In genomic region chr1:94672934-94673333, GRCh38 we compare ENCODE assay signal across 27 cellular contexts.
DNase-seq lines count a peak whose midpoint lies in the region; ATAC-seq, FAIRE-seq and TF ChIP-seq lines count a peak whose summit lies in the region.
"Had no signal": no experiment of that assay in that cellular context is flagged by ENCODE, and none has a peak within 500 bp of the region (broad histone marks: within the 10 kb centered on the region; RNA-seq: fewer than 3 reads in every experiment).

No MANE protein-coding gene starts in this region.

- H3K36me3 Mint-ChIP-seq in WTC11, result peaks cover 3% of the 10 kb centered on the region; the same call in 1 of the 2 replicates

- no peaks in the 10 kb centered on the region for H3K79me2 ChIP-seq in HepG2 (ENCODE audit: insufficient read depth, low read length)

- no peaks in the 10 kb centered on the region for H3K9me3 ChIP-seq in HepG2 (ENCODE audit: low read length)
- no peaks in the 10 kb centered on the region for H3K9me3 ChIP-seq in right lobe of liver
- H3K9me3 ChIP-seq: adrenal gland, sigmoid colon had no signal

- H3K4me3 ChIP-seq in HepG2 (replicated peaks in 1 of 3; ENCODE audit: insufficient read depth in 1 of 3, low read depth in 2 of 3, low read length in 3 of 3) (no peak overlapping the region), right lobe of liver (no peak overlapping the region), fibroblast of pulmonary artery (replicated peaks; ENCODE audit: low read depth, low read length) (no peak overlapping the region), H7 (ENCODE audit: insufficient read depth, low read depth, low read length) (no peak overlapping the region)
- H3K4me3 ChIP-seq: adrenal gland, HAP-1, neural progenitor cell, sigmoid colon had no signal

- H3K27ac ChIP-seq in HepG2 (ENCODE audit: extremely low read length, insufficient read depth, low read length) (no peak overlapping the region), right lobe of liver (no peak overlapping the region)
- H3K27ac ChIP-seq: adrenal gland, neural progenitor cell, RWPE1, sigmoid colon had no signal

- H3K4me2 ChIP-seq in HepG2 (ENCODE audit: low read depth, low read length), result no peak overlapping the region
- H3K4me2 ChIP-seq: neural progenitor cell had no signal

- H3K27me3 ChIP-seq in HepG2 (ENCODE audit: control insufficient read depth in 1 of 2, insufficient read depth in 2 of 2, low read length in 2 of 2) (no peaks in the 10 kb centered on the region), right lobe of liver (no peaks in the 10 kb centered on the region), H7 (ENCODE audit: control insufficient read depth, insufficient read depth, low read length) (no peaks in the 10 kb centered on the region)
- H3K27me3 ChIP-seq: adrenal gland, neural progenitor cell, sigmoid colon had no signal

- DNase-seq in HepG2 (ENCODE audit: low spot score), result no peak
- DNase-seq in right lobe of liver, result no peak
- DNase-seq in WTC11 (ENCODE audit: low spot score), result no peak
- DNase-seq in fibroblast of pulmonary artery (ENCODE audit: low read depth), result peak; percentile 32
- no peak for DNase-seq in stimulated activated CD8-positive, alpha-beta memory T cell treated with anti-CD3 and anti-CD28 coated beads, Interleukin-4, amount 100 ng/mL, for 48 hours
- no peak for DNase-seq in H7
- DNase-seq: 8988T; activated CD4-positive, alpha-beta T cell treated with anti-CD3 and anti-CD28 coated beads for 4 hours; activated naive CD4-positive, alpha-beta T cell; activated T-cell treated with anti-CD3 and anti-CD28 coated beads, Interleukin-2, amount 50 U/mL, for 24 hours; adrenal gland; cortex of kidney; DMS153; GF-D8; mammary epithelial cell; NCI-H1048; NCI-H187 treated with DMSO at 0.1 percent for 48 hours; sigmoid colon; T-helper 2 cell; trophoblast cell had no signal

- no TSS peak for BruUV-seq in HepG2 (replicated peaks; lab: Mats Ljungman, UMichigan)

- H3K4me3 Mint-ChIP-seq in WTC11, result no peak overlapping the region
- H3K4me3 Mint-ChIP-seq: activated T-cell treated with anti-CD3 and anti-CD28 coated beads, Interleukin-2, amount 50 U/mL, for 24 hours; B cell; neural progenitor cell had no signal

- H3K4me1 Mint-ChIP-seq in WTC11, result peaks cover 42% of the 10 kb centered on the region
- H3K4me1 Mint-ChIP-seq: B cell had no signal

- in situ Hi-C loops in HepG2 (cut with HindIII; ENCODE audit: extremely low pct_ligation_motif_present, low pct_unique_long_range_greater_than_20kb), result no loop called here

- TF ChIP-seq RAD21 in HepG2 (CRISPR knock-in tag; IDR thresholded peaks at IDR 0.05), result no peak

- intact Hi-C loops in HepG2 (cut with micrococcal nuclease; ENCODE audit: unreplicated experiment) (no loop called here), right lobe of liver (cut with DNase I) (no loop called here)

- no peak overlapping the region for H3K27ac Mint-ChIP-seq in WTC11
- H3K27ac Mint-ChIP-seq: activated T-cell treated with anti-CD3 and anti-CD28 coated beads, Interleukin-2, amount 50 U/mL, for 24 hours; B cell; neural progenitor cell had no signal

- no peaks in the 10 kb centered on the region; the same call in none of the 2 replicates for H3K27me3 Mint-ChIP-seq in WTC11 (ENCODE audit: low read depth)
- H3K27me3 Mint-ChIP-seq: activated T-cell treated with anti-CD3 and anti-CD28 coated beads, Interleukin-2, amount 50 U/mL, for 24 hours; B cell had no signal

- no peak for TF ChIP-seq EP300 in HepG2 (IDR thresholded peaks at IDR 0.05; ENCODE audit: low read depth in 2 of 2, low read length in 2 of 2)
- no peak for TF ChIP-seq EP300 in HepG2 (CRISPR knock-in tag; IDR thresholded peaks at IDR 0.05; ENCODE audit: borderline replicate concordance)

- POLR2A ChIA-PET in HepG2 (lab: Yijun Ruan, JAX), result no interaction called here
- POLR2A ChIA-PET in WTC11 (lab: Charles Lee), result no interaction called here

- 93% methylated on average over 6 of the region's 6 CpGs for WGBS in HepG2 (ENCODE audit: low lambda C conversion rate)
- WGBS in right lobe of liver (ENCODE audit: insufficient coverage, low coverage, low lambda C conversion rate, missing lambda C conversion rate), result 85% methylated on average over 5 of the region's 6 CpGs

- no peaks in the 10 kb centered on the region for H3K36me3 ChIP-seq in HepG2 (replicated peaks in 1 of 2; ENCODE audit: control insufficient read depth in 1 of 2, insufficient read depth in 2 of 2, low read length in 2 of 2)
- no peaks in the 10 kb centered on the region for H3K36me3 ChIP-seq in right lobe of liver
- H3K36me3 ChIP-seq in H7 (replicated peaks; ENCODE audit: control insufficient read depth, insufficient read depth, low read length), result no peaks in the 10 kb centered on the region
- H3K36me3 ChIP-seq: adrenal gland, HAP-1, neural progenitor cell, sigmoid colon had no signal

- no peak overlapping the region for H3K9ac ChIP-seq in HepG2 (ENCODE audit: insufficient read depth, low read depth, low read length)
- H3K9ac ChIP-seq: neural progenitor cell had no signal

- H3K4me1 ChIP-seq in HepG2 (ENCODE audit: insufficient read depth, low read length), result no peaks in the 10 kb centered on the region
- H3K4me1 ChIP-seq in right lobe of liver, result no peaks in the 10 kb centered on the region

- TF ChIP-seq CTCF in HepG2 (CRISPR knock-in tag; IDR thresholded peaks at IDR 0.05) (no peak), right lobe of liver (IDR thresholded peaks at IDR 0.05) (no peak), WTC11 (IDR thresholded peaks at IDR 0.05) (no peak), fibroblast of pulmonary artery (IDR thresholded peaks at IDR 0.05; ENCODE audit: low read length, missing control alignments) (no peak)

- H4K20me1 ChIP-seq in HepG2 (ENCODE audit: insufficient read depth, low read length), result no peaks in the 10 kb centered on the region

- ATAC-seq in HepG2, result no peak
- ATAC-seq in right lobe of liver, result no peak
- no peak for ATAC-seq in WTC11
- no peak for ATAC-seq in HG03139 (IDR thresholded peaks at IDR 0.05; ENCODE audit: unreplicated experiment)
- ATAC-seq in HG02852 (IDR thresholded peaks at IDR 0.05; ENCODE audit: unreplicated experiment), result no peak
- ATAC-seq: SK-N-SH treated with all-trans-retinoic acid at 6 μM for 48 hours had no signal

- H2AFZ ChIP-seq in HepG2 (ENCODE audit: low read length), result no peak overlapping the region
- H2AFZ ChIP-seq: neural progenitor cell had no signal

- H3K9me3 Mint-ChIP-seq in WTC11, result peaks cover 7% of the 10 kb centered on the region; the same call in 1 of the 2 replicates
- H3K9me3 Mint-ChIP-seq: activated T-cell treated with anti-CD3 and anti-CD28 coated beads, Interleukin-2, amount 50 U/mL, for 24 hours had no signal

- TF ChIP-seq POLR2A in HepG2 (IDR thresholded peaks at IDR 0.05; ENCODE audit: insufficient read depth in 1 of 2, low read depth in 2 of 2, low read length in 2 of 2) (no peak), right lobe of liver (IDR thresholded peaks at IDR 0.05) (no peak)

- CTCF ChIA-PET in HepG2 (lab: Yijun Ruan, JAX; ENCODE audit: low intra/inter-chr PET ratio, low total read pairs) (no interaction called here), WTC11 (lab: Charles Lee) (no interaction called here)

- FAIRE-seq in HepG2 (lab: Jason Lieb, UNC), result no peak

TF ChIP-seq in HepG2, 621 proteins besides CTCF, POLR2A, EP300 and RAD21:
- TF ChIP-seq ZNF549 (CRISPR knock-in tag; IDR thresholded peaks at IDR 0.05) (no peak), CREB1 (IDR thresholded peaks at IDR 0.05) (peak; percentile 44; the same call in 1 of the 2 replicates), CREB1 (CRISPR knock-in tag; IDR thresholded peaks at IDR 0.05) (no peak)

TF ChIP-seq in WTC11, 78 proteins besides CTCF, POLR2A, EP300 and RAD21:
- TF ChIP-seq ZNF416 (CRISPR knock-in tag; IDR thresholded peaks at IDR 0.05) (no peak), ATF6 (CRISPR knock-in tag; IDR thresholded peaks at IDR 0.05) (no peak), GTF2I (CRISPR knock-in tag; conservative IDR thresholded peaks at IDR 0.05) (no peak), GRHL2 (CRISPR knock-in tag; IDR thresholded peaks at IDR 0.05; ENCODE audit: insufficient replicate concordance, severe bottlenecking) (no peak), ZNF121 (CRISPR knock-in tag; IDR thresholded peaks at IDR 0.05) (0 out of 2 replicates have a peak, but pooled peaks have one; percentile 11)

Comparison
In these comparisons a context has a peak if more than half of its experiments do, and no peak if none do; other contexts are left out.
1. Of the 50 proteins assayed by ChIP-seq in both HepG2 and WTC11: peak only in HepG2: none; only in WTC11: ZNF121; in both: none; in neither: 48; mixed calls (peak in some experiments, not most) for 1.